Comparison of ENCODE assay signal across 18 cellular contexts in genomic region chr11:72971611-72972010, GRCh38.
DNase-seq lines count a peak whose midpoint lies in the region; ATAC-seq, FAIRE-seq and TF ChIP-seq lines count a peak whose summit lies in the region.
"Had no signal": no experiment of that assay in that cellular context is flagged by ENCODE, and none has a peak within 500 bp of the region (broad histone marks: within the 10 kb centered on the region; RNA-seq: fewer than 3 reads in every experiment).

No MANE protein-coding gene starts in this region.

- H3K4me3 ChIP-seq in adrenal gland = no peak overlapping the region
- H3K4me3 ChIP-seq in mucosa of descending colon = no peak overlapping the region

- DNase-seq in GM19239 (ENCODE audit: insufficient read length, low spot score) = no peak
- DNase-seq in adrenal gland = no peak
- no peak for DNase-seq in mucosa of descending colon
- DNase-seq in stimulated activated naive B cell treated with anti-CD40 and anti-IgM and Interleukin-4, amounts not matched to agents 10 μg/mL and 1 μg/mL and 100 μg/mL, for 72 hours = no peak
- no peak for DNase-seq in activated CD4-positive, alpha-beta T cell treated with anti-CD3 and anti-CD28 coated beads, Interleukin-2, amount 10 ng/mL, durations not matched to agents 24 days and 14 days
- no peak for DNase-seq in NCI-H446 (lab: John Stamatoyannopoulos, UW)
- DNase-seq in NCI-H748 (lab: John Stamatoyannopoulos, UW; ENCODE audit: unreplicated experiment) = no peak
- DNase-seq: ACHN; Calu3; CD4-positive, alpha-beta memory T cell; HCEC 1CT; NCI-H1436 treated with DMSO at 0.1 percent for 48 hours; NCI-H2081; NCI-H526 treated with DMSO at 0.1 percent for 48 hours; NK-92 treated with Interleukin-12 subunit alpha and Interleukin-12 subunit beta, amount 100 ng/mL, for 24 hours; RPMI8226 had no signal

- peaks cover 7 to 16% of the 10 kb centered on the region in 2 donors for H3K9me3 Mint-ChIP-seq in stimulated activated naive B cell treated with anti-CD40 and anti-IgM and Interleukin-4, amounts not matched to agents 10 μg/mL and 1 μg/mL and 100 μg/mL, for 72 hours
- H3K9me3 Mint-ChIP-seq in activated CD4-positive, alpha-beta T cell treated with anti-CD3 and anti-CD28 coated beads, Interleukin-2, amount 10 ng/mL, durations not matched to agents 24 days and 14 days = peaks cover 18% of the 10 kb centered on the region

- 39 to 46% (median 41%) methylated on average over 3 of the region's 3 CpGs for WGBS in adrenal gland, 4 donors

- no peak for TF ChIP-seq CTCF in adrenal gland (IDR thresholded peaks at IDR 0.05)
- no peak for TF ChIP-seq CTCF in mucosa of descending colon (IDR thresholded peaks at IDR 0.05)

- peak overlapping the region in 3 of 5 donors; percentile 18 to 38 (median 26) for H3K27ac ChIP-seq in adrenal gland
- H3K27ac ChIP-seq: HL-60 had no signal

- H3K4me3 Mint-ChIP-seq in stimulated activated naive B cell treated with anti-CD40 and anti-IgM and Interleukin-4, amounts not matched to agents 10 μg/mL and 1 μg/mL and 100 μg/mL, for 72 hours = no peak overlapping the region
- H3K4me3 Mint-ChIP-seq in activated CD4-positive, alpha-beta T cell treated with anti-CD3 and anti-CD28 coated beads, Interleukin-2, amount 10 ng/mL, durations not matched to agents 24 days and 14 days = no peak overlapping the region

- TF ChIP-seq POLR2A in adrenal gland (IDR thresholded peaks at IDR 0.05) = no peak

- H3K36me3 ChIP-seq in adrenal gland (replicated peaks in 1 of 2) = no peaks in the 10 kb centered on the region
- no peaks in the 10 kb centered on the region for H3K36me3 ChIP-seq in mucosa of descending colon (ENCODE audit: low read depth)

- FAIRE-seq in GM19239 (lab: Jason Lieb, UNC) = peak; percentile 48
- FAIRE-seq: HTR-8/SVneo had no signal

- H3K9me3 ChIP-seq in adrenal gland (replicated peaks in 1 of 3) (no peaks in the 10 kb centered on the region), mucosa of descending colon (no peaks in the 10 kb centered on the region)

- ATAC-seq in mucosa of descending colon = peak; percentile 41
- ATAC-seq in stimulated activated naive B cell treated with anti-CD40 and anti-IgM and Interleukin-4, amounts not matched to agents 10 μg/mL and 1 μg/mL and 100 μg/mL, for 72 hours (replicated peaks) = no peak

- H3K4me1 ChIP-seq in adrenal gland (replicated peaks in 1 of 2) (peaks cover 11 to 53% of the 10 kb centered on the region in 2 donors), mucosa of descending colon (ENCODE audit: low read depth) (no peaks in the 10 kb centered on the region)

- intact Hi-C loops in adrenal gland (cut with DNase I) (no loop called here), mucosa of descending colon (cut with DNase I, micrococcal nuclease) (no loop called here)
- intact Hi-C loops in activated CD4-positive, alpha-beta T cell treated with anti-CD3 and anti-CD28 coated beads, Interleukin-2, amount 10 ng/mL, durations not matched to agents 24 days and 14 days (cut with micrococcal nuclease) = loop anchor here (2.0 kb wide), 1 partner anchor 169 kb away; no protein-coding TSS in a partner anchor

- no peaks in the 10 kb centered on the region for H3K27me3 ChIP-seq in adrenal gland

- H3K27ac Mint-ChIP-seq in stimulated activated naive B cell treated with anti-CD40 and anti-IgM and Interleukin-4, amounts not matched to agents 10 μg/mL and 1 μg/mL and 100 μg/mL, for 72 hours = peak overlapping the region; percentile 69
- no peak overlapping the region for H3K27ac Mint-ChIP-seq in activated CD4-positive, alpha-beta T cell treated with anti-CD3 and anti-CD28 coated beads, Interleukin-2, amount 10 ng/mL, durations not matched to agents 24 days and 14 days

- H3K4me1 Mint-ChIP-seq in stimulated activated naive B cell treated with anti-CD40 and anti-IgM and Interleukin-4, amounts not matched to agents 10 μg/mL and 1 μg/mL and 100 μg/mL, for 72 hours = peaks cover 35 to 78% of the 10 kb centered on the region in 2 donors
- peaks cover 55% of the 10 kb centered on the region for H3K4me1 Mint-ChIP-seq in activated CD4-positive, alpha-beta T cell treated with anti-CD3 and anti-CD28 coated beads, Interleukin-2, amount 10 ng/mL, durations not matched to agents 24 days and 14 days

- H3K36me3 Mint-ChIP-seq in stimulated activated naive B cell treated with anti-CD40 and anti-IgM and Interleukin-4, amounts not matched to agents 10 μg/mL and 1 μg/mL and 100 μg/mL, for 72 hours = peaks cover 48 to 75% of the 10 kb centered on the region in 2 donors
- H3K36me3 Mint-ChIP-seq in activated CD4-positive, alpha-beta T cell treated with anti-CD3 and anti-CD28 coated beads, Interleukin-2, amount 10 ng/mL, durations not matched to agents 24 days and 14 days (ENCODE audit: low read depth) = peaks cover 46% of the 10 kb centered on the region

- H3K27me3 Mint-ChIP-seq in stimulated activated naive B cell treated with anti-CD40 and anti-IgM and Interleukin-4, amounts not matched to agents 10 μg/mL and 1 μg/mL and 100 μg/mL, for 72 hours = no peaks in the 10 kb centered on the region
- no peaks in the 10 kb centered on the region for H3K27me3 Mint-ChIP-seq in activated CD4-positive, alpha-beta T cell treated with anti-CD3 and anti-CD28 coated beads, Interleukin-2, amount 10 ng/mL, durations not matched to agents 24 days and 14 days
- H3K27me3 Mint-ChIP-seq: CD4-positive, alpha-beta memory T cell had no signal
